In the genomic region with DNA sequence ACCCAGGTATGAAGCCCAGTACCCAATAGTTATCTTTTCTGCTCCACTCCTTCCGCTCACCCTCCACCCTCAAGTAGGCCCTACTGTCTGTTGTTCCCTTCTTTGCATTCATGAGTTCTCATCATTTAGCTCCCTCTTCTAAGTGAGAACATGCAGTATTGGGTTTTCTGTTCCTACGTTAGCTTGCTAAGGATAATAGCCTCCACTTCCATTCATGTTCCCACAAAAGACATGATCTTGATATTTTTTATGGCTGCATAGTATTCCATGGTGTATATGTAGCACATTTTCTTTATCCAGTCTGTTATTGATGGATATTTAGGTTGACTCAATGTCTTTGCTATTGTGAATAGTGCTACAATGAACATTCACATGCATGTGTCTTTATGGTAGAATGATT, we compare ENCODE assay signal across 28 cellular contexts.
"Had no signal": no experiment of that assay in that cellular context is flagged by ENCODE, and none has a peak within 500 bp of the region (broad histone marks: within the 10 kb centered on the region; RNA-seq: fewer than 3 reads in every experiment).

No MANE protein-coding gene starts in this region.

- DNase-seq: activated CD4-positive, alpha-beta T cell treated with anti-CD3 and anti-CD28 coated beads, Interleukin-2, amount 10 ng/mL, durations not matched to agents 24 days and 14 days; activated CD4-positive, alpha-beta T cell treated with anti-CD3 and anti-CD28 coated beads, Interleukin-2, amount 50 U/mL, for 4 hours; activated CD8-positive, alpha-beta T cell treated with anti-CD3 and anti-CD28 coated beads for 36 hours; activated gamma-delta T cell treated with Interleukin-2 at 50 U/mL for 16 hours; activated naive CD4-positive, alpha-beta T cell treated with anti-CD3 and anti-CD28 coated beads for 36 hours; activated T-cell treated with anti-CD3 and anti-CD28 coated beads, Interleukin-2, amount 50 U/mL, for 4 hours; adrenal gland; caudate nucleus; cerebellar nuclear complex; Karpas-422; NCI-H1105; NCI-H1417 treated with DMSO at 0.1 percent for 48 hours; NCI-H1930; NCI-H2081 treated with DMSO at 0.1 percent for 48 hours; NCI-H226; NCI-H446 treated with DMSO at 0.1 percent for 48 hours; NCI-H524; NCI-H69; SHP77; SJCRH30; T-helper 2 cell; T-helper 9 cell had no signal

- H3K36me3 Mint-ChIP-seq: brain had no signal

- H3K36me3 ChIP-seq: adrenal gland, SJCRH30 had no signal

- H3K27ac ChIP-seq: adrenal gland, SJCRH30, SK-N-MC, VCaP had no signal

- H3K27ac Mint-ChIP-seq: activated CD8-positive, alpha-beta T cell treated with anti-CD3 and anti-CD28 coated beads for 36 hours; activated naive CD4-positive, alpha-beta T cell treated with anti-CD3 and anti-CD28 coated beads for 36 hours; activated naive CD4-positive, alpha-beta T cell treated with anti-CD3 and anti-CD28 coated beads, Interleukin-2, amount 50 U/mL, for 72 hours had no signal

- FAIRE-seq: bronchial epithelial cell had no signal

- H3K9me3 ChIP-seq: adrenal gland, SJCRH30 had no signal

- H3K27me3 Mint-ChIP-seq: activated CD8-positive, alpha-beta T cell treated with anti-CD3 and anti-CD28 coated beads for 36 hours had no signal

- H3K4me3 Mint-ChIP-seq: activated CD8-positive, alpha-beta T cell treated with anti-CD3 and anti-CD28 coated beads for 36 hours; activated naive CD4-positive, alpha-beta T cell treated with anti-CD3 and anti-CD28 coated beads for 36 hours; activated T-cell treated with anti-CD3 and anti-CD28 coated beads, Interleukin-2, amount 50 U/mL, for 4 hours had no signal

- H3K9me3 Mint-ChIP-seq: activated CD8-positive, alpha-beta T cell treated with anti-CD3 and anti-CD28 coated beads for 36 hours had no signal

- ATAC-seq: activated CD8-positive, alpha-beta T cell treated with anti-CD3 and anti-CD28 coated beads for 36 hours; activated naive CD4-positive, alpha-beta T cell treated with anti-CD3 and anti-CD28 coated beads, Interleukin-2, amount 50 U/mL, for 72 hours; activated T-cell treated with anti-CD3 and anti-CD28 coated beads, Interleukin-2, amount 50 U/mL, for 4 hours; Panc1 had no signal

- H3K27me3 ChIP-seq: adrenal gland, SJCRH30 had no signal

- H3K4me1 ChIP-seq: SJCRH30 had no signal

- H3K4me3 ChIP-seq: adrenal gland, SJCRH30, SK-N-MC had no signal
